In the genomic region with DNA sequence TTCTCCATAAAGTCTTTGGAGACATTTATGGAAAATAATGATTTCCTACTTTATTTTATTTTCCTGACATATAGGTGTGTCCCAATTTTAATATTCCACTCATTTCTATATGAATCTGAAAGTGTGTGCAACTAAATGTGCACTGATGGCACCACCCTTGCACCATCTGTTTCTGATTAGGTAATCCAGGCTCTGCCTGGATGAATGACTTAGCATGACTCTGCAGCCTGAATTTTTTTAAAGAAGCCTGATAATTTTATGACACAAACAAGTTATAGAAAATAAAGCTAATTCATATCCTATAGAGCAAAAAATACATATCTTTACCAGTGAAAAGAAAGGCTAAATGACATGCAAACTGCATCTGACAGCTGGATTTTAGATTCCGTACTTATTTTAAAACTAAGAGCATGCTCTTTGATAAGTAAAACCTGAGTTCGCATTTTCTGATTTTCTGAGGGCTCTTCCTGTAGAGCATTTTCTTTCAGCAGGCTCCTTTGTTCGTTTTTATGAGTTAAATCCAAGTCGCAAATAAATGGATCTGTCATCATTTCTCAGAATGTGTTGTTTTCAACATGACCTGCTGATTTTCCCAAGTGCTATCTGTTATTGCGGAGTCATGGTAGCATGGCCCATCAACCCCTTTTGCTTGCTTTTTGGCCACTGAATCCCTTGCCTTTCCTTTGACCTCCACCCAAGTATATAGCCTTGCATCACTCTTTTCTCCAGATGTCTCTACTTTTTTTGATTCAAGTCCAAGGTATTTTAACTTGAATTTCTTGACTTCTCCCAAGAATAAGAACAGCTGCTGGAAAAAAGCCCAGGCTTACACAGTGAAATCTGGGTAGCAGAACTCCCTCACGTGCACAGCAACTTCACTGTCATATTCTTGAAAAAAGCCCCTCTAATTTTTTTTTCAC, we compare ENCODE assay signal across 12 cellular contexts. TPM values are rescaled to one million over a fixed set of nuclear protein-coding genes. Genes with fewer than 3 reads are reported as not detected.
DNase-seq lines count a peak whose midpoint lies in the region; ATAC-seq, FAIRE-seq and TF ChIP-seq lines count a peak whose summit lies in the region.
"Had no signal": no experiment of that assay in that cellular context is flagged by ENCODE, and none has a peak within 500 bp of the region (broad histone marks: within the 10 kb centered on the region; RNA-seq: fewer than 3 reads in every experiment).

No MANE protein-coding gene starts in this region.

- H3K4me1 ChIP-seq in heart right ventricle (peaks cover 0 to 34% (median 14%) of the 10 kb centered on the region in 9 donors), suprapubic skin (peaks cover 10% of the 10 kb centered on the region), kidney (ENCODE audit: control insufficient read depth in 1 of 2, insufficient read depth in 1 of 2, low read depth in 1 of 2, low read length in 2 of 2) (no peaks in the 10 kb centered on the region)
- H3K4me1 ChIP-seq: left lung had no signal

- TF ChIP-seq CTCF in WERI-Rb-1 (IDR thresholded peaks at IDR 0.05; ENCODE audit: low read depth, low read length) (no peak), heart right ventricle (IDR thresholded peaks at IDR 0.05) (no peak), suprapubic skin (IDR thresholded peaks at IDR 0.05) (no peak), GM20000 (IDR thresholded peaks at IDR 0.05; ENCODE audit: extremely low read depth, missing control alignments) (no peak), kidney (IDR thresholded peaks at IDR 0.05; ENCODE audit: borderline replicate concordance, extremely low read depth, insufficient read depth) (no peak)

- TF ChIP-seq EP300 in suprapubic skin (IDR thresholded peaks at IDR 0.05) = no peak

- H3K9me3 ChIP-seq in WERI-Rb-1 (ENCODE audit: severe bottlenecking) (no peaks in the 10 kb centered on the region), heart right ventricle (no peaks in the 10 kb centered on the region), suprapubic skin (no peaks in the 10 kb centered on the region), kidney (ENCODE audit: control insufficient read depth in 1 of 2, low read length in 2 of 2) (no peaks in the 10 kb centered on the region)
- H3K9me3 ChIP-seq: left lung had no signal

- H3K27ac ChIP-seq in WERI-Rb-1 = peak overlapping the region; percentile 25
- peak overlapping the region in 6 of 10 donors; percentile 1 to 51 (median 25) for H3K27ac ChIP-seq in heart right ventricle
- H3K27ac ChIP-seq in suprapubic skin = peak overlapping the region; percentile 35
- H3K27ac ChIP-seq in kidney (ENCODE audit: low read depth in 2 of 2, low read length in 2 of 2) = no peak overlapping the region
- H3K27ac ChIP-seq: left lung had no signal

- 58 to 63% methylated on average over 6 of the region's 6 CpGs for WGBS in heart right ventricle, 2 donors
- WGBS in suprapubic skin = 52% methylated on average over 6 of the region's 6 CpGs

- FAIRE-seq in kidney (lab: Jason Lieb, UNC) = no peak

- TF ChIP-seq POLR2A in suprapubic skin (IDR thresholded peaks at IDR 0.05) = no peak

- H3K36me3 ChIP-seq in WERI-Rb-1 (no peaks in the 10 kb centered on the region), heart right ventricle (no peaks in the 10 kb centered on the region), suprapubic skin (no peaks in the 10 kb centered on the region), kidney (ENCODE audit: control insufficient read depth in 1 of 2, insufficient read depth in 2 of 2, low read length in 2 of 2) (no peaks in the 10 kb centered on the region)
- H3K36me3 ChIP-seq: left lung had no signal

- H3K4me3 ChIP-seq in WERI-Rb-1 (ENCODE audit: low read depth, low read length) = no peak overlapping the region
- H3K4me3 ChIP-seq in heart right ventricle = no peak overlapping the region
- H3K4me3 ChIP-seq in suprapubic skin = no peak overlapping the region
- H3K4me3 ChIP-seq in kidney (ENCODE audit: low read length in 2 of 2) = no peak overlapping the region
- H3K4me3 ChIP-seq: left lung had no signal

- ATAC-seq in heart right ventricle = peak in 7 of 8 donors; percentile 79 to 91 (median 87)
- ATAC-seq: left lung, Panc1 had no signal

- H3K27me3 ChIP-seq in WERI-Rb-1 (ENCODE audit: insufficient read depth, low read depth, severe bottlenecking) = no peaks in the 10 kb centered on the region
- H3K27me3 ChIP-seq in heart right ventricle = no peaks in the 10 kb centered on the region
- no peaks in the 10 kb centered on the region for H3K27me3 ChIP-seq in suprapubic skin
- H3K27me3 ChIP-seq: left lung had no signal

- H3K9ac ChIP-seq in kidney (ENCODE audit: low read length in 2 of 2) = no peak overlapping the region

- peak; percentile 34 for DNase-seq in H4 (ENCODE audit: low spot score)
- DNase-seq in WERI-Rb-1 = peak; percentile 38
- peak in 1 of 2 donors; percentile 71 for DNase-seq in heart right ventricle
- peak; percentile 66 to 80 for DNase-seq in suprapubic skin (ENCODE audit: low spot score in 2 of 2)
- DNase-seq in 8988T = no peak
- DNase-seq in RPMI8226 = no peak
- DNase-seq in GM20000 (ENCODE audit: low spot score) = no peak
- DNase-seq in kidney = no peak
- DNase-seq: activated CD8-positive, alpha-beta memory T cell treated with anti-CD3 and anti-CD28 coated beads for 24 hours; H9; left lung had no signal

- intact Hi-C loops in heart right ventricle (cut with DNase I) (no loop called here), kidney (cut with DNase I) (no loop called here)

RNA-seq across cellular contexts. Expression of a gene that starts 52.8 kb away (rescaled TPM):
- total RNA-seq in H4 (2014; rRNA removed; shearing (Covaris generic)) = 14.3 and 22.2 TPM in 2 replicates
- 100 to 1,000 TPM in 7 of 10 donors, 10 to 100 TPM in 3; 65.9 to 186 (median 120) TPM for total RNA-seq in heart right ventricle
- polyA plus RNA-seq in heart right ventricle = 10 to 100 TPM; 22.2 to 93.3 TPM
- 10 to 100 TPM; 20.2 to 40.4 (median 32.1) TPM for total RNA-seq in suprapubic skin
- total RNA-seq in kidney = 50.9 TPM
- polyA plus RNA-seq in kidney (ENCODE audit: insufficient read depth, low read depth, low replicate concordance) = 116 TPM

Comparison
In these comparisons a context has a peak if more than half of its experiments do, and no peak if none do; other contexts are left out.
1. DNase-seq: peak in H4 (single experiment), WERI-Rb-1 (single experiment) and suprapubic skin (2 of 2); none in 8988T (single experiment), RPMI8226 (single experiment), GM20000 (single experiment) and kidney (single experiment).
2. H3K27ac ChIP-seq: peak in WERI-Rb-1 (single experiment), heart right ventricle (6 of 10) and suprapubic skin (single experiment); none in kidney (0 of 2).